Comparison of ENCODE assay signal across 14 cellular contexts in the genomic region with DNA sequence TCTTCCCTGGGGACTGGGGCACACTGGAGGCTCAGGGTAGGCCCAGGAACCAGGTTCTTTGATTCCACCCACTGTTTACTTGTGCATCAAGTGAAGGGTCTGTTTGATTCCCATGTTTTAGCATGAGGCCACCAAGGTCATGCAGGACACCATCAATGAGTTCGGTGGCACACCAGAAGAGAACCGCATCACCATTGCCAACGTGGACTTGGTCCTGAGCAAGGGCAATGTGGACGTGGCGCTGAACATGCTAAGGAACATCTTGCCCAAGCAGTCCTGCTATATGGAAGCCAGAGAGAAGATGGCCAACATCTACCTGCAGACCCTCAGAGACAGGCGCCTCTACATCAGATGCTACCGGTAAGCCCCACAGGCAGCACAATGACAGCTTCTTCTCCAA. TPM values are rescaled to one million over a fixed set of nuclear protein-coding genes. Genes with fewer than 3 reads are reported as not detected.
A peak's percentile ranks its signal among the peaks of the same experiment; 100 is the strongest.
DNase-seq lines count a peak whose midpoint lies in the region; ATAC-seq and TF ChIP-seq lines count a peak whose summit lies in the region.
"Had no signal": no experiment of that assay in that cellular context is flagged by ENCODE, and none has a peak within 500 bp of the region (broad histone marks: within the 10 kb centered on the region; RNA-seq: fewer than 3 reads in every experiment).

No MANE protein-coding gene starts in this region.

- no peak for TF ChIP-seq CTCF in heart right ventricle (IDR thresholded peaks at IDR 0.05)

- DNase-seq in cardiac septum (ENCODE audit: low spot score): peak; percentile 35
- DNase-seq in heart right ventricle: no peak
- peak; percentile 0 for DNase-seq in activated CD4-positive, alpha-beta memory T cell treated with anti-CD3 and anti-CD28 coated beads for 36 hours
- peak; percentile 41 for DNase-seq in posterior vena cava (ENCODE audit: low spot score)
- DNase-seq in NCI-H2107 (lab: John Stamatoyannopoulos, UW): no peak
- no peak for DNase-seq in DMS153 (lab: John Stamatoyannopoulos, UW)
- DNase-seq: BE2C; CD8-positive, alpha-beta memory T cell; H7 had no signal

- 97% methylated on average over 7 of the region's 7 CpGs for WGBS in heart right ventricle, 2 donors

- no peak overlapping the region for H3K4me3 ChIP-seq in heart right ventricle
- H3K4me3 ChIP-seq: A549, GM12878, GM23338 had no signal

- CTCF ChIA-PET in activated CD4-positive, alpha-beta memory T cell treated with anti-CD3 and anti-CD28 coated beads for 36 hours (lab: Charles Lee): interaction anchor here (1.2 to 9.6 kb wide), 4 partner anchors 47 to 249 kb away, joined by 3 to 173 read pairs (median 12); no protein-coding TSS in a partner anchor

- H3K27ac Mint-ChIP-seq in activated CD4-positive, alpha-beta memory T cell treated with anti-CD3 and anti-CD28 coated beads for 36 hours: no peak overlapping the region
- H3K27ac Mint-ChIP-seq: GM23338 had no signal

- no peaks in the 10 kb centered on the region for H3K9me3 Mint-ChIP-seq in activated CD4-positive, alpha-beta memory T cell treated with anti-CD3 and anti-CD28 coated beads for 36 hours
- H3K9me3 Mint-ChIP-seq: CD8-positive, alpha-beta memory T cell; GM23338 had no signal

- intact Hi-C loops in cardiac septum (cut with DNase I) (no loop called here), heart right ventricle (cut with DNase I) (loop anchor here in 6 of 10 donors (2.0 to 10.0 kb wide), 8 partner anchors 56 to 256 kb away; partner anchors contain the start of genes SLC25A38 (in 1 of the 6) and XIRP1 (in 1 of the 6)), posterior vena cava (cut with DNase I) (loop anchor here (5.0 kb wide), 2 partner anchors 143 to 163 kb away; no protein-coding TSS in a partner anchor)
- intact Hi-C loops in activated CD4-positive, alpha-beta memory T cell treated with anti-CD3 and anti-CD28 coated beads for 36 hours (cut with micrococcal nuclease): no loop called here

- H3K4me3 Mint-ChIP-seq in activated CD4-positive, alpha-beta memory T cell treated with anti-CD3 and anti-CD28 coated beads for 36 hours: no peak overlapping the region
- H3K4me3 Mint-ChIP-seq: GM23338 had no signal

- no peaks in the 10 kb centered on the region for H3K27me3 Mint-ChIP-seq in activated CD4-positive, alpha-beta memory T cell treated with anti-CD3 and anti-CD28 coated beads for 36 hours

- H3K4me1 ChIP-seq in heart right ventricle: peaks cover 0 to 18% (median 5%) of the 10 kb centered on the region in 9 donors
- H3K4me1 ChIP-seq: BE2C had no signal

- no peaks in the 10 kb centered on the region for H3K36me3 Mint-ChIP-seq in activated CD4-positive, alpha-beta memory T cell treated with anti-CD3 and anti-CD28 coated beads for 36 hours
- H3K36me3 Mint-ChIP-seq: CD8-positive, alpha-beta memory T cell had no signal

- POLR2A ChIA-PET in activated CD4-positive, alpha-beta memory T cell treated with anti-CD3 and anti-CD28 coated beads for 36 hours (lab: Charles Lee): no interaction called here

- H3K36me3 ChIP-seq in heart right ventricle: peaks cover 0 to 7% (median 0%) of the 10 kb centered on the region in 9 donors
- H3K36me3 ChIP-seq: BE2C had no signal

- no peak for ATAC-seq in heart right ventricle
- ATAC-seq: A549, GM12878, GM23338 had no signal

- H3K9me3 ChIP-seq in heart right ventricle: no peaks in the 10 kb centered on the region
- H3K9me3 ChIP-seq: A549, BE2C, Caco-2 had no signal

- no peak overlapping the region for H3K27ac ChIP-seq in heart right ventricle
- H3K27ac ChIP-seq: A549, HL-60 had no signal

- no peaks in the 10 kb centered on the region for H3K27me3 ChIP-seq in heart right ventricle
- H3K27me3 ChIP-seq: BE2C had no signal

- H3K4me1 Mint-ChIP-seq in activated CD4-positive, alpha-beta memory T cell treated with anti-CD3 and anti-CD28 coated beads for 36 hours (ENCODE audit: low read depth): peaks cover 18% of the 10 kb centered on the region

RNA-seq across cellular contexts. Expression of gene TTC21A, which starts 21.5 kb away (rescaled TPM):
- total RNA-seq in cardiac septum: 3.0 TPM
- total RNA-seq in heart right ventricle: 1 to 10 TPM; 1.1 to 3.1 (median 1.5) TPM
- polyA plus RNA-seq in heart right ventricle: 1 to 10 TPM in 1 of 2 donors, under 1 TPM in 1; 0.80 to 7.5 TPM
- total RNA-seq in activated CD4-positive, alpha-beta memory T cell treated with anti-CD3 and anti-CD28 coated beads for 36 hours: 1 to 10 TPM; 1.7 to 1.8 TPM
- total RNA-seq in posterior vena cava: 1 to 10 TPM; 3.0 to 5.4 TPM

RNA-seq across cellular contexts. Expression of gene GORASP1, which starts 21.5 kb away (rescaled TPM):
- total RNA-seq in cardiac septum: 45.9 TPM
- total RNA-seq in heart right ventricle: 10 to 100 TPM; 35.8 to 54.2 (median 41.1) TPM
- polyA plus RNA-seq in heart right ventricle: 10 to 100 TPM; 28.4 to 37.2 TPM
- 10 to 100 TPM; 32.7 to 34.1 TPM for total RNA-seq in activated CD4-positive, alpha-beta memory T cell treated with anti-CD3 and anti-CD28 coated beads for 36 hours
- 10 to 100 TPM; 50.8 to 61.8 TPM for total RNA-seq in posterior vena cava

RNA-seq across cellular contexts. Expression of gene CSRNP1, which starts 24.4 kb away (rescaled TPM):
- total RNA-seq in cardiac septum: 11.5 TPM
- 10 to 100 TPM in 9 of 10 donors, 1 to 10 TPM in 1; 7.4 to 46.3 (median 17.7) TPM for total RNA-seq in heart right ventricle
- polyA plus RNA-seq in heart right ventricle: 10 to 100 TPM; 14.1 to 28.1 TPM
- total RNA-seq in activated CD4-positive, alpha-beta memory T cell treated with anti-CD3 and anti-CD28 coated beads for 36 hours: 10 to 100 TPM; 63.0 to 66.2 TPM
- total RNA-seq in posterior vena cava: 10 to 100 TPM; 23.5 to 61.4 TPM

Comparison
In these comparisons a context has a peak if more than half of its experiments do, and no peak if none do; other contexts are left out.
1. DNase-seq: peak in cardiac septum (single experiment), activated CD4-positive, alpha-beta memory T cell treated with anti-CD3 and anti-CD28 coated beads for 36 hours (single experiment) and posterior vena cava (single experiment); none in heart right ventricle (0 of 2), NCI-H2107 (single experiment) and DMS153 (single experiment).
2. intact Hi-C loops: an anchor here in heart right ventricle (2.0 to 10.0 kb wide) and posterior vena cava (5.0 kb wide); none called in cardiac septum and activated CD4-positive, alpha-beta memory T cell treated with anti-CD3 and anti-CD28 coated beads for 36 hours.